Comparison of ENCODE assay signal across 15 cellular contexts in genomic region chr17:13981881-13982280, GRCh38.
DNase-seq lines count a peak whose midpoint lies in the region; ATAC-seq and TF ChIP-seq lines count a peak whose summit lies in the region.
"Had no signal": no experiment of that assay in that cellular context is flagged by ENCODE, and none has a peak within 500 bp of the region (broad histone marks: within the 10 kb centered on the region; RNA-seq: fewer than 3 reads in every experiment).

No MANE protein-coding gene starts in this region.

- BruUV-seq in A673 (replicated peaks; lab: Mats Ljungman, UMichigan) (no TSS peak), mammary epithelial cell (replicated peaks; lab: Mats Ljungman, UMichigan) (no TSS peak)

- no peak overlapping the region for H3K4me3 ChIP-seq in A673 (ENCODE audit: low read depth, low read length, poor library complexity, severe bottlenecking)
- no peak overlapping the region for H3K4me3 ChIP-seq in brain microvascular endothelial cell (ENCODE audit: low read depth, low read length)
- no peak overlapping the region for H3K4me3 ChIP-seq in mammary epithelial cell (replicated peaks in 1 of 3; ENCODE audit: insufficient read depth in 1 of 3, low read depth in 2 of 3, low read length in 3 of 3)
- H3K4me3 ChIP-seq: HAP-1 had no signal

- H2AFZ ChIP-seq in mammary epithelial cell (ENCODE audit: low read depth, low read length) = no peak overlapping the region

- POLR2A ChIA-PET in A673 (lab: Charles Lee; ENCODE audit: low non-redundant PET) = no interaction called here

- no peaks in the 10 kb centered on the region for H3K27me3 ChIP-seq in A673 (replicated peaks; ENCODE audit: insufficient read depth, low read depth, low read length, poor library complexity)
- no peaks in the 10 kb centered on the region for H3K27me3 ChIP-seq in brain microvascular endothelial cell (replicated peaks)
- no peaks in the 10 kb centered on the region for H3K27me3 ChIP-seq in mammary epithelial cell (ENCODE audit: insufficient read depth, low read length)

- peak; percentile 12 for DNase-seq in A673 (ENCODE audit: low spot score)
- DNase-seq in EH (ENCODE audit: low read depth) = peak; percentile 47
- DNase-seq in brain microvascular endothelial cell = peak; percentile 26
- DNase-seq in islet precursor cell = peak; percentile 48
- DNase-seq in pons (ENCODE audit: low spot score) = no peak
- DNase-seq in mammary epithelial cell = no peak
- DNase-seq: AML-193; Caco-2; CD4-positive, alpha-beta T cell; DMS79; GF-D8 had no signal

- dilution Hi-C loops in mammary epithelial cell (cut with HindIII; ENCODE audit: low sequenced_read_pairs) = no loop called here

- no peaks in the 10 kb centered on the region for H4K20me1 ChIP-seq in mammary epithelial cell (ENCODE audit: insufficient read depth, low read length)

- no peak overlapping the region for H3K4me2 ChIP-seq in mammary epithelial cell (ENCODE audit: insufficient read depth, low read depth, low read length)

- H3K9ac ChIP-seq in mammary epithelial cell (ENCODE audit: insufficient read depth, low read length) = no peak overlapping the region

- CTCF ChIA-PET in A673 (lab: Charles Lee) = no interaction called here
- CTCF ChIA-PET in mammary epithelial cell (lab: Charles Lee; ENCODE audit: low non-redundant PET) = no interaction called here

- H3K4me1 ChIP-seq in A673 (ENCODE audit: insufficient read depth, low read length, poor library complexity, severe bottlenecking) (no peaks in the 10 kb centered on the region), mammary epithelial cell (ENCODE audit: insufficient read depth, low read length) (no peaks in the 10 kb centered on the region)
- H3K4me1 ChIP-seq: Caco-2, HAP-1 had no signal

- no peak overlapping the region for H3K27ac ChIP-seq in A673 (ENCODE audit: low read depth, low read length, poor library complexity, severe bottlenecking)
- H3K27ac ChIP-seq in brain microvascular endothelial cell = no peak overlapping the region
- no peak overlapping the region for H3K27ac ChIP-seq in mammary epithelial cell (ENCODE audit: insufficient read depth, low read depth, low read length)
- H3K27ac ChIP-seq: C4-2B, HL-60 had no signal

- H3K79me2 ChIP-seq in mammary epithelial cell (ENCODE audit: insufficient read depth, low read length) = no peaks in the 10 kb centered on the region

- 74% methylated on average over 3 of the region's 3 CpGs for WGBS in mammary epithelial cell (ENCODE audit: low coverage, missing lambda C conversion rate)

- H3K9me3 ChIP-seq in A673 (ENCODE audit: low read depth, low read length, poor library complexity, severe bottlenecking) (no peaks in the 10 kb centered on the region), mammary epithelial cell (replicated peaks; ENCODE audit: insufficient read depth, low read length) (no peaks in the 10 kb centered on the region)
- H3K9me3 ChIP-seq: Caco-2, HAP-1 had no signal

- ATAC-seq in HG03457 (IDR thresholded peaks at IDR 0.05; ENCODE audit: unreplicated experiment) = no peak

- in situ Hi-C loops in brain microvascular endothelial cell (cut with HindIII; ENCODE audit: low pct_ligation_motif_present, low sequenced_read_pairs) (no loop called here), mammary epithelial cell (cut with MboI; ENCODE audit: low sequenced_read_pairs in 2 of 2) (no loop called here)

- intact Hi-C loops in A673 (cut with micrococcal nuclease; ENCODE audit: unreplicated experiment) (no loop called here), mammary epithelial cell (cut with micrococcal nuclease) (no loop called here)

- TF ChIP-seq CTCF in A673 (conservative IDR thresholded peaks at IDR 0.05; ENCODE audit: low read depth, low read length) (no peak), brain microvascular endothelial cell (IDR thresholded peaks at IDR 0.05; ENCODE audit: low read depth, low read length, missing control alignments) (no peak), mammary epithelial cell (conservative IDR thresholded peaks at IDR 0.05 in 1 of 2, IDR thresholded peaks at IDR 0.05 in 1 of 2; ENCODE audit: extremely low read depth in 1 of 2, insufficient read depth in 1 of 2, low read depth in 1 of 2, low read length in 2 of 2) (no peak)

- H3K36me3 ChIP-seq in A673 (ENCODE audit: insufficient read depth, low read length, poor library complexity, severe bottlenecking) (no peaks in the 10 kb centered on the region), brain microvascular endothelial cell (replicated peaks) (no peaks in the 10 kb centered on the region), mammary epithelial cell (ENCODE audit: insufficient read depth, low read length) (no peaks in the 10 kb centered on the region)
- H3K36me3 ChIP-seq: HAP-1 had no signal

Comparison
In these comparisons a context has a peak if more than half of its experiments do, and no peak if none do; other contexts are left out.
1. DNase-seq: peak in A673 (single experiment), EH (single experiment), brain microvascular endothelial cell (single experiment) and islet precursor cell (single experiment); none in pons (single experiment) and mammary epithelial cell (single experiment).